Comparison of ENCODE assay signal across 7 cellular contexts in the genomic region with DNA sequence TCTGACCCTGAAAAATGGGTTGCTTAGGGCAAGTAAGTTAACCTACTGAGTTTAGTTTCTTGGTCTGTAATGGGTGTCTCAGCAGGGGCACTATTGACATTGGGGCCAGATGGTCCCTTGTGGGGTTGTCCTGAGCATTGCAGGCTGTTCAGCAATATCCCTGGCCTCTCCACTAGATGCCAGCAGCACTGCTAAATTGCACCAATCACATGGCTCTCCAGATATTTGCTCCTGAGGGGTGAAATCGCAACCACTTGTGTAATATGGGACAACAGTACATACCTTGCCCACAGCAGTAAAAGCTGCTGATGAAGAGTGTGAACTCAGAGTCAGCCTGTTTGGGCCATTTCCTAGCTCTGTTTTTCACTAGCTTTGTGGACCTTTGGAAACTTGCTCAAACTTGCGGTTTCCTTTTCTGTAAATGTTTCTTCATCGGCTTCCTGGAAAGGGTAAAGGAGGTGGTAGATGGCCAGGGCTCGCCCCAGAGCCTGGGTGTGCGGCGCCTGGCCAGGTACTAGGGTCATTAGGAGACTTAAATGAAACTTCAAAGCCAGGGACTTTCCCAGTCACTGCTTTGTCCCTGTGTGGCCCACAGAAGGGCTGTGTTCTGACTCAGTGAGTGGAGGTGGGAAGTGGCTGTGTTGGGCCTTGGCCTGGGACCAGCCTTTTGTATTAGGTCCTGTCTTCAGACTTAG. TPM values are rescaled to one million over a fixed set of nuclear protein-coding genes. Genes with fewer than 3 reads are reported as not detected.
DNase-seq lines count a peak whose midpoint lies in the region; TF ChIP-seq lines count a peak whose summit lies in the region.

No MANE protein-coding gene starts in this region.

- no peak overlapping the region for H3K4me3 ChIP-seq in effector memory CD4-positive, alpha-beta T cell (ENCODE audit: insufficient read depth, low read depth, low read length, poor library complexity, severe bottlenecking)
- H3K4me3 ChIP-seq in urinary bladder (ENCODE audit: low read depth, low read length) = no peak overlapping the region

- no peaks in the 10 kb centered on the region for H3K27me3 ChIP-seq in effector memory CD4-positive, alpha-beta T cell (replicated peaks; ENCODE audit: control insufficient read depth, insufficient read depth, low read length, poor library complexity, severe bottlenecking)

- H3K27ac ChIP-seq in effector memory CD4-positive, alpha-beta T cell (ENCODE audit: insufficient read depth, low read length, poor library complexity, severe bottlenecking) = peak overlapping the region; percentile 7
- H3K27ac ChIP-seq in urinary bladder (ENCODE audit: low read depth) = peak overlapping the region; percentile 61

- H3K36me3 Mint-ChIP-seq in T-helper 2 cell treated with Interferon-gamma antibody and Interleukin-4, amounts not matched to agents 5 μg/mL and 100 μg/mL, for 36 hours (ENCODE audit: low read depth) = peaks cover 68% of the 10 kb centered on the region

- no peaks in the 10 kb centered on the region for H3K9me3 ChIP-seq in effector memory CD4-positive, alpha-beta T cell (ENCODE audit: control insufficient read depth, low read length)

- peak overlapping the region; percentile 8 for H3K4me3 Mint-ChIP-seq in T-helper 2 cell treated with Interferon-gamma antibody and Interleukin-4, amounts not matched to agents 5 μg/mL and 100 μg/mL, for 36 hours

- peak; percentile 28 for TF ChIP-seq CTCF in GM20000 (IDR thresholded peaks at IDR 0.05; ENCODE audit: extremely low read depth, missing control alignments)

- H3K36me3 ChIP-seq in effector memory CD4-positive, alpha-beta T cell (ENCODE audit: control insufficient read depth, insufficient read depth, low read length) = no peaks in the 10 kb centered on the region
- H3K36me3 ChIP-seq in urinary bladder (ENCODE audit: insufficient read depth) = no peaks in the 10 kb centered on the region

- DNase-seq in GM04503 (ENCODE audit: low read depth) = peak; percentile 19
- peak; percentile 73 for DNase-seq in GM20000 (ENCODE audit: low spot score)
- DNase-seq in HK-2 (ENCODE audit: unreplicated experiment) = peak; percentile 35
- peak; percentile 66 for DNase-seq in T-helper 2 cell treated with Interferon-gamma antibody and Interleukin-4, amounts not matched to agents 5 μg/mL and 100 μg/mL, for 36 hours (ENCODE audit: low spot score)
- DNase-seq in effector memory CD4-positive, alpha-beta T cell = no peak
- DNase-seq in midbrain (lab: John Stamatoyannopoulos, UW) = peak; percentile 17

- peaks cover 18% of the 10 kb centered on the region for H3K4me1 Mint-ChIP-seq in T-helper 2 cell treated with Interferon-gamma antibody and Interleukin-4, amounts not matched to agents 5 μg/mL and 100 μg/mL, for 36 hours (ENCODE audit: low read depth)

- peak overlapping the region; percentile 90 for H3K27ac Mint-ChIP-seq in T-helper 2 cell treated with Interferon-gamma antibody and Interleukin-4, amounts not matched to agents 5 μg/mL and 100 μg/mL, for 36 hours

- peaks cover 11% of the 10 kb centered on the region for H3K4me1 ChIP-seq in effector memory CD4-positive, alpha-beta T cell (ENCODE audit: control insufficient read depth, insufficient read depth, low read length, poor library complexity, severe bottlenecking)
- no peaks in the 10 kb centered on the region for H3K4me1 ChIP-seq in urinary bladder (ENCODE audit: insufficient read depth)

- 46% methylated on average over 6 of the region's 6 CpGs for WGBS in urinary bladder

- H3K27me3 Mint-ChIP-seq in T-helper 2 cell treated with Interferon-gamma antibody and Interleukin-4, amounts not matched to agents 5 μg/mL and 100 μg/mL, for 36 hours (ENCODE audit: low read depth) = no peaks in the 10 kb centered on the region

- H3K9me3 Mint-ChIP-seq in T-helper 2 cell treated with Interferon-gamma antibody and Interleukin-4, amounts not matched to agents 5 μg/mL and 100 μg/mL, for 36 hours = no peaks in the 10 kb centered on the region

RNA-seq across cellular contexts. Expression of a gene that starts 13.0 kb away (rescaled TPM):
- 9.7 TPM for total RNA-seq in urinary bladder
- 11.9 TPM for polyA plus RNA-seq in urinary bladder

RNA-seq across cellular contexts. Expression of a gene that starts 39.7 kb away (rescaled TPM):
- total RNA-seq in urinary bladder = 5.3 TPM
- polyA plus RNA-seq in urinary bladder = 4.1 TPM

RNA-seq across cellular contexts. Expression of a gene that starts 56.9 kb away (rescaled TPM):
- 2.2 TPM for total RNA-seq in urinary bladder
- 2.7 TPM for polyA plus RNA-seq in urinary bladder

Comparison
In these comparisons a context has a peak if more than half of its experiments do, and no peak if none do; other contexts are left out.
1. DNase-seq: peak in GM04503 (single experiment), GM20000 (single experiment), HK-2 (single experiment), T-helper 2 cell treated with Interferon-gamma antibody and Interleukin-4, amounts not matched to agents 5 μg/mL and 100 μg/mL, for 36 hours (single experiment) and midbrain (single experiment); none in effector memory CD4-positive, alpha-beta T cell (0 of 3).